ENCODE assay signal across 9 cellular contexts in the genomic region with DNA sequence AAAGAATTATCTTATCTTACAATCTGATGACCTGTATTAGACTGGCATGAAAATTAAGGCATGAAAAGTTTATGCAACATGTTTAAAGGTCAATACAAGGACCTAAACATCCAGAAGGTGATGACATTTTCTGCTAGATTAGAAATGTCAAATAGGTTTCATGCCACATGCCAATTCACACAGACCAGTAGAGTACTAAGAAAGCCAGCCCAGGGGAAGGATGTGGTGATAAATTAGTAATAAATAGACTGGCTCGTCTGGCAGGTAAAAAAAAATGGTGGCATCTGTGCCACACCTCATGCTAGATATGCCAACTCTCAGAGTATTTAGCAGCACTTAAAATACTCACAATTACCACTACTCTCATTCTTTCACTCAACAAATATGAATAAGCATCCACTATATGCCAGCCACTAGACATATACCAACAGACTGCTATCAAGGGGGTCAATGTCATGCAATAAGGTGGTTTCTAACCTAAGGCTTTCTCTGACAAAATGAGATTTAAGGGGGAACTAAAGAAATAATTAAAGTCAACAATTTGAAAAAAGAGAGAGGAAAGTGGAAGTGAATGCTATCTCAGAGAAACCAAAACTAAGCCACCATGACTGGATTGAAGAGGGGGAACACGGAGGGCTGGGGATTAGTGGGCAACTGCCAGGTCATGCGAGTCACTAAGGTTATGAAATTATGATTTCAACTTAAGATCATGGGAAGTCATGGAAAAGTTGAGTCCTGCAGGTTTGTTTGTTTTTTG.
DNase-seq lines count a peak whose midpoint lies in the region; ATAC-seq and TF ChIP-seq lines count a peak whose summit lies in the region.
"Had no signal": no experiment of that assay in that cellular context is flagged by ENCODE, and none has a peak within 500 bp of the region (broad histone marks: within the 10 kb centered on the region; RNA-seq: fewer than 3 reads in every experiment).

No MANE protein-coding gene starts in this region.

- peak overlapping the region; percentile 51 for H3K4me3 Mint-ChIP-seq in activated CD8-positive, alpha-beta T cell treated with anti-CD3 and anti-CD28 coated beads for 36 hours
- peak overlapping the region; percentile 66 to 72 for H3K4me3 Mint-ChIP-seq in stimulated activated naive B cell treated with anti-CD40 and anti-IgM and Interleukin-4, amounts not matched to agents 10 μg/mL and 1 μg/mL and 100 μg/mL, for 72 hours

- intact Hi-C loops in Right ventricle myocardium inferior (cut with DNase I) = no loop called here
- intact Hi-C loops in right cardiac atrium (cut with DNase I) = no loop called here
- intact Hi-C loops in activated CD8-positive, alpha-beta T cell treated with anti-CD3 and anti-CD28 coated beads for 36 hours (cut with micrococcal nuclease) = loop anchor here (2.0 to 5.0 kb wide), 2 partner anchors 27 to 108 kb away; no protein-coding TSS in a partner anchor
- intact Hi-C loops in left lung (cut with DNase I) = no loop called here

- peak; percentile 31 for ATAC-seq in Right ventricle myocardium inferior
- no peak for ATAC-seq in right cardiac atrium
- ATAC-seq in HG03108 (IDR thresholded peaks at IDR 0.05; ENCODE audit: unreplicated experiment) = peak; percentile 35
- peak; percentile 70 for ATAC-seq in activated CD8-positive, alpha-beta T cell treated with anti-CD3 and anti-CD28 coated beads for 36 hours
- ATAC-seq in stimulated activated naive B cell treated with anti-CD40 and anti-IgM and Interleukin-4, amounts not matched to agents 10 μg/mL and 1 μg/mL and 100 μg/mL, for 72 hours (replicated peaks) = peak; percentile 88 to 90
- no peak for ATAC-seq in GM19328 (IDR thresholded peaks at IDR 0.05; ENCODE audit: unreplicated experiment)
- ATAC-seq in left lung = no peak

- CTCF ChIA-PET in activated CD8-positive, alpha-beta T cell treated with anti-CD3 and anti-CD28 coated beads for 36 hours (lab: Charles Lee) = no interaction called here

- H3K27ac Mint-ChIP-seq in activated CD8-positive, alpha-beta T cell treated with anti-CD3 and anti-CD28 coated beads for 36 hours = peak overlapping the region; percentile 91
- peak overlapping the region; percentile 77 for H3K27ac Mint-ChIP-seq in stimulated activated naive B cell treated with anti-CD40 and anti-IgM and Interleukin-4, amounts not matched to agents 10 μg/mL and 1 μg/mL and 100 μg/mL, for 72 hours

- H3K27ac ChIP-seq in right cardiac atrium (ENCODE audit: low read length) (no peak overlapping the region), left lung (no peak overlapping the region)

- H3K9me3 ChIP-seq in right cardiac atrium (ENCODE audit: control insufficient read depth, low read length) (no peaks in the 10 kb centered on the region), left lung (no peaks in the 10 kb centered on the region)

- no peaks in the 10 kb centered on the region for H3K36me3 Mint-ChIP-seq in activated CD8-positive, alpha-beta T cell treated with anti-CD3 and anti-CD28 coated beads for 36 hours (ENCODE audit: low read depth)
- peaks cover 0 to 3% of the 10 kb centered on the region in 2 donors for H3K36me3 Mint-ChIP-seq in stimulated activated naive B cell treated with anti-CD40 and anti-IgM and Interleukin-4, amounts not matched to agents 10 μg/mL and 1 μg/mL and 100 μg/mL, for 72 hours

- no peaks in the 10 kb centered on the region for H3K27me3 Mint-ChIP-seq in activated CD8-positive, alpha-beta T cell treated with anti-CD3 and anti-CD28 coated beads for 36 hours
- H3K27me3 Mint-ChIP-seq in stimulated activated naive B cell treated with anti-CD40 and anti-IgM and Interleukin-4, amounts not matched to agents 10 μg/mL and 1 μg/mL and 100 μg/mL, for 72 hours = no peaks in the 10 kb centered on the region

- no peak for TF ChIP-seq CTCF in activated CD8-positive, alpha-beta T cell treated with anti-CD3 and anti-CD28 coated beads for 36 hours (IDR thresholded peaks at IDR 0.05)
- no peak for TF ChIP-seq CTCF in left lung (IDR thresholded peaks at IDR 0.05)

- DNase-seq in Right ventricle myocardium inferior (ENCODE audit: missing footprints) (no peak), right cardiac atrium (no peak), NCI-H1092 (lab: John Stamatoyannopoulos, UW) (no peak), left lung (no peak)
- DNase-seq in activated CD8-positive, alpha-beta T cell treated with anti-CD3 and anti-CD28 coated beads for 36 hours = peak; percentile 75
- DNase-seq in stimulated activated naive B cell treated with anti-CD40 and anti-IgM and Interleukin-4, amounts not matched to agents 10 μg/mL and 1 μg/mL and 100 μg/mL, for 72 hours = peak; percentile 16

- POLR2A ChIA-PET in activated CD8-positive, alpha-beta T cell treated with anti-CD3 and anti-CD28 coated beads for 36 hours (lab: Charles Lee) = no interaction called here

- H3K4me1 ChIP-seq in right cardiac atrium (ENCODE audit: control insufficient read depth, insufficient read depth, low read length) = peaks cover 7% of the 10 kb centered on the region
- H3K4me1 ChIP-seq in left lung = no peaks in the 10 kb centered on the region

- H3K9me3 Mint-ChIP-seq in activated CD8-positive, alpha-beta T cell treated with anti-CD3 and anti-CD28 coated beads for 36 hours = no peaks in the 10 kb centered on the region
- peaks cover 0 to 4% of the 10 kb centered on the region in 2 donors for H3K9me3 Mint-ChIP-seq in stimulated activated naive B cell treated with anti-CD40 and anti-IgM and Interleukin-4, amounts not matched to agents 10 μg/mL and 1 μg/mL and 100 μg/mL, for 72 hours

- H3K27me3 ChIP-seq in right cardiac atrium (ENCODE audit: control insufficient read depth, insufficient read depth) = no peaks in the 10 kb centered on the region
- H3K27me3 ChIP-seq in left lung = no peaks in the 10 kb centered on the region

- WGBS in right cardiac atrium = 72% methylated on average over 3 of the region's 3 CpGs

- H3K36me3 ChIP-seq in left lung = no peaks in the 10 kb centered on the region

- H3K4me1 Mint-ChIP-seq in activated CD8-positive, alpha-beta T cell treated with anti-CD3 and anti-CD28 coated beads for 36 hours (ENCODE audit: low read depth) = peaks cover 87% of the 10 kb centered on the region
- H3K4me1 Mint-ChIP-seq in stimulated activated naive B cell treated with anti-CD40 and anti-IgM and Interleukin-4, amounts not matched to agents 10 μg/mL and 1 μg/mL and 100 μg/mL, for 72 hours = peaks cover 46 to 78% of the 10 kb centered on the region in 2 donors

- H3K4me3 ChIP-seq in right cardiac atrium (ENCODE audit: low read length) = no peak overlapping the region
- H3K4me3 ChIP-seq in left lung = no peak overlapping the region
- H3K4me3 ChIP-seq: lung had no signal

Comparison
In these comparisons a context has a peak if more than half of its experiments do, and no peak if none do; other contexts are left out.
1. ATAC-seq: peak in Right ventricle myocardium inferior (single experiment), HG03108 (single experiment), activated CD8-positive, alpha-beta T cell treated with anti-CD3 and anti-CD28 coated beads for 36 hours (single experiment) and stimulated activated naive B cell treated with anti-CD40 and anti-IgM and Interleukin-4, amounts not matched to agents 10 μg/mL and 1 μg/mL and 100 μg/mL, for 72 hours (2 of 2); none in right cardiac atrium (0 of 2), GM19328 (single experiment) and left lung (single experiment).
2. DNase-seq: peak in activated CD8-positive, alpha-beta T cell treated with anti-CD3 and anti-CD28 coated beads for 36 hours (single experiment) and stimulated activated naive B cell treated with anti-CD40 and anti-IgM and Interleukin-4, amounts not matched to agents 10 μg/mL and 1 μg/mL and 100 μg/mL, for 72 hours (single experiment); none in Right ventricle myocardium inferior (single experiment), right cardiac atrium (0 of 3), NCI-H1092 (single experiment) and left lung (0 of 2).